Comparison of ENCODE assay signal across 8 cellular contexts in the genomic region with DNA sequence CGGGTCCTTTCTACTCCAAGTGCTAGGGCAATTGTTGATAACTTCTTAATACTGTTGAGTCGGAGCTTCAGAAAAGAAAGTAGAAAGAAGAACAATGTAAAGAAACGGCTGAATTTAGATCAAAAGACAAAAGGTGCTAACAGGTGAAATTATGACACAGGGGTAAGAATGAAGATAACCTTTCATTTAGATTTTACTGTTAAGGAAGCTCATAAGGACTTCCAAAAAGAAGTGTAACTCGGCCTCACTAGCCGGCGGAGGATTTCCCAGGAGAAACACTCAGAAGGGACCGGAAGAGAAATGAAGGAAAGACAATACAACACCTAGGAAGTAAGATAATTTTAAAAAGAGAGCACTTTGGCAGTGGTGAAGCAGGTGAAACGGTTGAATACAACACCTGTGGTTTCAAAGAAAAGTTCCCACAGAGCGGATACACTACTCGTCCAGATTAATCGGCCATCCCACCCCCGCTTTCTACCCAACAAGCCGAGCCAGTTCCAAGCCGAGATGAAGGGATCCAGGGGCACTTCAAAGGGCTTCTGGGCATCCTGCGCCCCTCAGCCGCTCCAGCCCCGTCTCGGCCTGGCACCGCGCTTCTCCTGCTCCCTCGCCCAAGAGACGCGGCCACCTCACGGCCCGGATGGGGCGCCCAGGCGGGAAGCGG. TPM values are rescaled to one million over a fixed set of nuclear protein-coding genes. Genes with fewer than 3 reads are reported as not detected.
DNase-seq lines count a peak whose midpoint lies in the region; ATAC-seq and TF ChIP-seq lines count a peak whose summit lies in the region.

No MANE protein-coding gene starts in this region.

- no peaks in the 10 kb centered on the region for H3K9me3 Mint-ChIP-seq in activated CD4-positive, alpha-beta memory T cell treated with anti-CD3 and anti-CD28 coated beads, Interleukin-2, amount 10 ng/mL, durations not matched to agents 7 days and 5 days

- H3K36me3 ChIP-seq in BJ (ENCODE audit: control insufficient read depth, insufficient read depth, low read length) (peaks cover 2% of the 10 kb centered on the region), psoas muscle (ENCODE audit: insufficient read depth in 1 of 2, low read depth in 1 of 2) (peaks cover 7 to 47% of the 10 kb centered on the region in 2 donors)

- TF ChIP-seq CTCF in BJ (IDR thresholded peaks at IDR 0.05; ENCODE audit: insufficient read depth, low read depth, low read length): no peak
- no peak for TF ChIP-seq CTCF in psoas muscle (IDR thresholded peaks at IDR 0.05)

- in situ Hi-C loops in ACHN (cut with HindIII; ENCODE audit: low pct_ligation_motif_present, low pct_unique_long_range_greater_than_20kb, low sequenced_read_pairs): no loop called here

- no peak for DNase-seq in BJ (ENCODE audit: low read depth)
- no peak for DNase-seq in activated CD4-positive, alpha-beta memory T cell treated with anti-CD3 and anti-CD28 coated beads, Interleukin-2, amount 10 ng/mL, durations not matched to agents 7 days and 5 days
- no peak for DNase-seq in left cardiac atrium
- no peak for DNase-seq in psoas muscle
- no peak for DNase-seq in ACHN
- DNase-seq in activated CD4-positive, alpha-beta T cell treated with anti-CD3 and anti-CD28 coated beads, Interleukin-2, amount 50 U/mL, for 4 hours: no peak

- POLR2A ChIA-PET in BJ (lab: Charles Lee): interaction anchor here (0.7 kb wide), 1 partner anchor 28 kb away, joined by 3 read pairs; no protein-coding TSS in a partner anchor
- POLR2A ChIA-PET in activated CD4-positive, alpha-beta memory T cell treated with anti-CD3 and anti-CD28 coated beads, Interleukin-2, amount 10 ng/mL, durations not matched to agents 7 days and 5 days (lab: Charles Lee): interaction anchor here (0.6 to 4.8 kb wide), 14 partner anchors 11 to 169 kb away, joined by 3 to 31 read pairs (median 3); a partner anchor contains a TSS

- H3K27ac ChIP-seq in psoas muscle: peak overlapping the region; percentile 86

- WGBS in psoas muscle, 3 donors: 2 to 4% (median 3%) methylated on average over 27 to 28 of the region's 28 CpGs

- no peaks in the 10 kb centered on the region for H3K9me3 ChIP-seq in psoas muscle

- H3K36me3 Mint-ChIP-seq in activated CD4-positive, alpha-beta memory T cell treated with anti-CD3 and anti-CD28 coated beads, Interleukin-2, amount 10 ng/mL, durations not matched to agents 7 days and 5 days (ENCODE audit: low read depth): peaks cover 44% of the 10 kb centered on the region

- no peaks in the 10 kb centered on the region for H3K27me3 ChIP-seq in BJ (ENCODE audit: control insufficient read depth, insufficient read depth, low read length)
- H3K27me3 ChIP-seq in psoas muscle (ENCODE audit: insufficient read depth in 3 of 3, low read length in 2 of 3): no peaks in the 10 kb centered on the region

- H3K4me1 ChIP-seq in psoas muscle: peaks cover 18% of the 10 kb centered on the region

- H3K4me3 Mint-ChIP-seq in activated CD4-positive, alpha-beta memory T cell treated with anti-CD3 and anti-CD28 coated beads, Interleukin-2, amount 10 ng/mL, durations not matched to agents 7 days and 5 days: peak overlapping the region; percentile 100

- CTCF ChIA-PET in BJ (lab: Yijun Ruan, JAX): interaction anchor here (1.1 to 3.1 kb wide), 7 partner anchors 10 to 163 kb away, joined by 3 to 17 read pairs (median 9); a partner anchor contains a TSS
- CTCF ChIA-PET in activated CD4-positive, alpha-beta memory T cell treated with anti-CD3 and anti-CD28 coated beads, Interleukin-2, amount 10 ng/mL, durations not matched to agents 7 days and 5 days (lab: Charles Lee): interaction anchor here (0.9 to 6.6 kb wide), 5 partner anchors 12 to 515 kb away, joined by 3 to 48 read pairs (median 5); no protein-coding TSS in a partner anchor

- intact Hi-C loops in left cardiac atrium (cut with DNase I): loop anchor here in 1 of 2 donors (5.0 kb wide), 1 partner anchor 33 kb away; no protein-coding TSS in a partner anchor
- intact Hi-C loops in psoas muscle (cut with DNase I): no loop called here

- peak overlapping the region; percentile 96 for H3K27ac Mint-ChIP-seq in activated CD4-positive, alpha-beta memory T cell treated with anti-CD3 and anti-CD28 coated beads, Interleukin-2, amount 10 ng/mL, durations not matched to agents 7 days and 5 days

- peaks cover 37% of the 10 kb centered on the region for H3K4me1 Mint-ChIP-seq in activated CD4-positive, alpha-beta memory T cell treated with anti-CD3 and anti-CD28 coated beads, Interleukin-2, amount 10 ng/mL, durations not matched to agents 7 days and 5 days

- H3K27me3 Mint-ChIP-seq in activated CD4-positive, alpha-beta memory T cell treated with anti-CD3 and anti-CD28 coated beads, Interleukin-2, amount 10 ng/mL, durations not matched to agents 7 days and 5 days: no peaks in the 10 kb centered on the region

- peak; percentile 20 for ATAC-seq in GM19025 (IDR thresholded peaks at IDR 0.05; ENCODE audit: low read depth, unreplicated experiment)
- peak; percentile 39 for ATAC-seq in HG03280 (IDR thresholded peaks at IDR 0.05; ENCODE audit: unreplicated experiment)
- peak; percentile 46 to 60 for ATAC-seq in left cardiac atrium
- ATAC-seq in psoas muscle: peak; percentile 41 to 69 (median 48)

- H3K4me3 ChIP-seq in BJ (ENCODE audit: low read depth, low read length) (peak overlapping the region; percentile 81), psoas muscle (peak overlapping the region; percentile 97)

RNA-seq across cellular contexts. Expression of a gene that starts 0.7 kb away (rescaled TPM):
- polyA plus RNA-seq in BJ (2011; rRNA removed): 20.7 and 32.5 TPM in 2 replicates
- 23.6 and 28.1 TPM in 2 replicates for polyA minus RNA-seq in BJ (2011; rRNA and poly(A)+ RNA removed)
- total RNA-seq in activated CD4-positive, alpha-beta memory T cell treated with anti-CD3 and anti-CD28 coated beads, Interleukin-2, amount 10 ng/mL, durations not matched to agents 7 days and 5 days: 10 to 100 TPM; 51.3 to 55.7 TPM
- total RNA-seq in left cardiac atrium: 10 to 100 TPM; 30.3 to 37.2 TPM
- 10 to 100 TPM in 3 of 4 donors, 1 to 10 TPM in 1; 8.1 to 18.8 (median 14.0) TPM for total RNA-seq in psoas muscle
- polyA plus RNA-seq in psoas muscle: 10 to 100 TPM in 1 of 3 donors, 1 to 10 TPM in 2; 6.6 to 10.7 (median 8.7) TPM
